In the genomic region with DNA sequence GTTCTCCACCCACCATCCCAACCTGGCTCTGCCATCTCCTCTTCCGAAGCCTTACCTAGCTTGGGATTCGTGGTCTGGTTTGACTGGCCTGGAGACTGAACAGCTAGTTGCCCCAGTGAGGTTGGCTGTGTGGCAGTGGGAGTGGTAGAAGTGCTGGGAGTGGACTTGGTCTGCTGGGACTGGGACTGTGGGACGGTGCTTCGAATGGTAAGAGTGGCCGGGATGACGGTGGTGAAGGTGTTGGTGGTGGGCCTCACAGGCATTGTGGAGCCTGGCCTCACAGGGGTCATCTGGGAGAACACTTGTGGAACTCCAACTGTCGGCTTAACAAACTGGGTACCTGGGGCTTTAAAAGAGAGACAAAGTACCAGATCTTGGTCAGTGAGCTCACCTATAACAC, we compare ENCODE assay signal across 18 cellular contexts. TPM values are rescaled to one million over a fixed set of nuclear protein-coding genes. Genes with fewer than 3 reads are reported as not detected.
DNase-seq lines count a peak whose midpoint lies in the region; ATAC-seq, FAIRE-seq and TF ChIP-seq lines count a peak whose summit lies in the region.
"Had no signal": no experiment of that assay in that cellular context is flagged by ENCODE, and none has a peak within 500 bp of the region (broad histone marks: within the 10 kb centered on the region; RNA-seq: fewer than 3 reads in every experiment).

No MANE protein-coding gene starts in this region.

- H3K4me1 Mint-ChIP-seq in CD8-positive, alpha-beta T cell (ENCODE audit: low read depth): peaks cover 5% of the 10 kb centered on the region
- peaks cover 4% of the 10 kb centered on the region for H3K4me1 Mint-ChIP-seq in memory B cell
- H3K4me1 Mint-ChIP-seq in stimulated activated effector memory CD8-positive, alpha-beta T cell treated with anti-CD3 and anti-CD28 coated beads, Interleukin-12 subunit alpha, Interleukin-12 subunit beta, amount 100 ng/mL, for 72 hours: peaks cover 8% of the 10 kb centered on the region
- no peaks in the 10 kb centered on the region for H3K4me1 Mint-ChIP-seq in activated CD4-positive, alpha-beta T cell treated with anti-CD3 and anti-CD28 coated beads, Interleukin-2, amount 10 ng/mL, durations not matched to agents 7 days and 5 days

- no peak for TF ChIP-seq RAD21 in GM12878 (IDR thresholded peaks at IDR 0.05; ENCODE audit: insufficient read depth, low read depth, low read length)

- no peaks in the 10 kb centered on the region for H3K9me3 ChIP-seq in CD8-positive, alpha-beta T cell (ENCODE audit: low read length)
- H3K9me3 ChIP-seq in GM12878 (replicated peaks; ENCODE audit: control insufficient read depth, insufficient read depth, low read length): no peaks in the 10 kb centered on the region
- H3K9me3 ChIP-seq: BE2C, Caco-2, HAP-1 had no signal

- no peak overlapping the region for H2AFZ ChIP-seq in GM12878 (ENCODE audit: control insufficient read depth, low read depth, low read length)
- H2AFZ ChIP-seq: GM23248 had no signal

- H3K9ac ChIP-seq in GM12878 (ENCODE audit: control insufficient read depth, insufficient read depth, low read length): no peak overlapping the region
- H3K9ac ChIP-seq: GM23248 had no signal

- in situ Hi-C loops in GM12878 (cut with MboI): no loop called here

- RAD21 ChIA-PET in GM12878 (lab: Charles Lee; ENCODE audit: unreplicated experiment): no interaction called here

- peaks cover 22% of the 10 kb centered on the region for H3K79me2 ChIP-seq in GM12878 (ENCODE audit: control insufficient read depth, insufficient read depth, low read length)

- H3K9me3 Mint-ChIP-seq in CD8-positive, alpha-beta T cell: no peaks in the 10 kb centered on the region
- no peaks in the 10 kb centered on the region for H3K9me3 Mint-ChIP-seq in memory B cell
- H3K9me3 Mint-ChIP-seq in stimulated activated effector memory CD8-positive, alpha-beta T cell treated with anti-CD3 and anti-CD28 coated beads, Interleukin-12 subunit alpha, Interleukin-12 subunit beta, amount 100 ng/mL, for 72 hours: no peaks in the 10 kb centered on the region
- no peaks in the 10 kb centered on the region for H3K9me3 Mint-ChIP-seq in activated CD4-positive, alpha-beta T cell treated with anti-CD3 and anti-CD28 coated beads, Interleukin-2, amount 10 ng/mL, durations not matched to agents 7 days and 5 days
- H3K9me3 Mint-ChIP-seq: CD4-positive, CD25-positive, alpha-beta regulatory T cell had no signal

- BruUV-seq in GM12878 (replicated peaks; lab: Mats Ljungman, UMichigan): no TSS peak

- TF ChIP-seq CTCF in CD8-positive, alpha-beta T cell (IDR thresholded peaks at IDR 0.05): no peak
- no peak for TF ChIP-seq CTCF in GM12878 (IDR thresholded peaks at IDR 0.05 in 2 of 3, conservative IDR thresholded peaks at IDR 0.05 in 1 of 3; ENCODE audit: control insufficient read depth in 2 of 3, extremely low read depth in 1 of 3, insufficient read depth in 1 of 3, low read depth in 3 of 3, low read length in 3 of 3)

- no peak overlapping the region for H3K27ac ChIP-seq in CD8-positive, alpha-beta T cell (ENCODE audit: low read depth, low read length)
- no peak overlapping the region for H3K27ac ChIP-seq in GM12878 (ENCODE audit: control insufficient read depth, insufficient read depth)
- H3K27ac ChIP-seq: GM23248 had no signal

- DNase-seq in CD8-positive, alpha-beta T cell: no peak
- no peak for DNase-seq in GM12878 (ENCODE audit: low read depth, low spot score)
- DNase-seq in memory B cell (ENCODE audit: low spot score in 2 of 2): no peak
- no peak for DNase-seq in stimulated activated effector memory CD8-positive, alpha-beta T cell treated with anti-CD3 and anti-CD28 coated beads, Interleukin-12 subunit alpha, Interleukin-12 subunit beta, amount 100 ng/mL, for 72 hours (ENCODE audit: low spot score in 2 of 2)
- no peak for DNase-seq in activated CD4-positive, alpha-beta T cell treated with anti-CD3 and anti-CD28 coated beads, Interleukin-2, amount 10 ng/mL, durations not matched to agents 7 days and 5 days
- DNase-seq in Kasumi-1 (lab: John Stamatoyannopoulos, UW): no peak
- DNase-seq: BE2C; C1 segment of cervical spinal cord; Caco-2; CD4-positive, CD25-positive, alpha-beta regulatory T cell; DMS79 treated with DMSO at 0.1 percent for 48 hours; GF-D8; GM23248 had no signal

- no peaks in the 10 kb centered on the region for H3K4me1 ChIP-seq in CD8-positive, alpha-beta T cell (ENCODE audit: insufficient read depth, low read length)
- no peaks in the 10 kb centered on the region for H3K4me1 ChIP-seq in GM12878 (ENCODE audit: control insufficient read depth, insufficient read depth, low read length)
- H3K4me1 ChIP-seq: BE2C, Caco-2, HAP-1 had no signal

- CTCF ChIA-PET in CD8-positive, alpha-beta T cell (lab: Charles Lee): interaction anchor here (1.1 to 1.4 kb wide), 2 partner anchors 21 to 127 kb away, joined by 3 to 5 read pairs; no protein-coding TSS in a partner anchor
- CTCF ChIA-PET in GM12878 (lab: Yijun Ruan, JAX): interaction anchor here (1.4 kb wide), 1 partner anchor 10 kb away, joined by 3 read pairs; no protein-coding TSS in a partner anchor
- CTCF ChIA-PET in activated CD4-positive, alpha-beta T cell treated with anti-CD3 and anti-CD28 coated beads, Interleukin-2, amount 10 ng/mL, durations not matched to agents 7 days and 5 days (lab: Charles Lee): no interaction called here

- ATAC-seq in CD8-positive, alpha-beta T cell: no peak
- ATAC-seq in GM12878: no peak
- ATAC-seq in memory B cell (ENCODE audit: low read depth): no peak
- no peak for ATAC-seq in stimulated activated effector memory CD8-positive, alpha-beta T cell treated with anti-CD3 and anti-CD28 coated beads, Interleukin-12 subunit alpha, Interleukin-12 subunit beta, amount 100 ng/mL, for 72 hours
- ATAC-seq in GM21381 (IDR thresholded peaks at IDR 0.05; ENCODE audit: unreplicated experiment): no peak

- 98% methylated on average over 7 of the region's 7 CpGs for WGBS in GM12878 (ENCODE audit: insufficient coverage, insufficient replicate concordance, low lambda C conversion rate, missing lambda C conversion rate)

- H3K27me3 Mint-ChIP-seq in CD8-positive, alpha-beta T cell (ENCODE audit: low read depth): no peaks in the 10 kb centered on the region
- no peaks in the 10 kb centered on the region for H3K27me3 Mint-ChIP-seq in memory B cell
- no peaks in the 10 kb centered on the region for H3K27me3 Mint-ChIP-seq in activated CD4-positive, alpha-beta T cell treated with anti-CD3 and anti-CD28 coated beads, Interleukin-2, amount 10 ng/mL, durations not matched to agents 7 days and 5 days
- H3K27me3 Mint-ChIP-seq: CD4-positive, CD25-positive, alpha-beta regulatory T cell had no signal

- H3K36me3 ChIP-seq in CD8-positive, alpha-beta T cell (ENCODE audit: insufficient read depth, low read length): peaks cover 47% of the 10 kb centered on the region
- peaks cover 14 to 31% of the 10 kb centered on the region in 2 experiments; a peak in 3 of 4 replicates for H3K36me3 ChIP-seq in GM12878 (ENCODE audit: control insufficient read depth in 2 of 2, insufficient read depth in 2 of 2, low read length in 1 of 2)

- no peak for TF ChIP-seq EP300 in GM12878 (IDR thresholded peaks at IDR 0.05; ENCODE audit: borderline replicate concordance in 1 of 2, control insufficient read depth in 1 of 2, low read depth in 2 of 2, low read length in 2 of 2)

- POLR2A ChIA-PET in CD8-positive, alpha-beta T cell (lab: Charles Lee): no interaction called here
- POLR2A ChIA-PET in GM12878 (lab: Charles Lee): interaction anchor here (0.6 kb wide), 1 partner anchor 192 kb away, joined by 3 read pairs; no protein-coding TSS in a partner anchor
- POLR2A ChIA-PET in activated CD4-positive, alpha-beta T cell treated with anti-CD3 and anti-CD28 coated beads, Interleukin-2, amount 10 ng/mL, durations not matched to agents 7 days and 5 days (lab: Charles Lee): no interaction called here

- TF ChIP-seq POLR2A in GM12878 (IDR thresholded peaks at IDR 0.05; ENCODE audit: low read depth, low read length): 0 out of 2 replicates have a peak, but pooled peaks have one; percentile 23

- H3K36me3 Mint-ChIP-seq in CD8-positive, alpha-beta T cell: peaks cover 72% of the 10 kb centered on the region
- H3K36me3 Mint-ChIP-seq in memory B cell: peaks cover 27% of the 10 kb centered on the region
- peaks cover 83% of the 10 kb centered on the region for H3K36me3 Mint-ChIP-seq in stimulated activated effector memory CD8-positive, alpha-beta T cell treated with anti-CD3 and anti-CD28 coated beads, Interleukin-12 subunit alpha, Interleukin-12 subunit beta, amount 100 ng/mL, for 72 hours
- peaks cover 51% of the 10 kb centered on the region for H3K36me3 Mint-ChIP-seq in activated CD4-positive, alpha-beta T cell treated with anti-CD3 and anti-CD28 coated beads, Interleukin-2, amount 10 ng/mL, durations not matched to agents 7 days and 5 days (ENCODE audit: low read depth)

- H3K4me2 ChIP-seq in GM12878 (ENCODE audit: control insufficient read depth, insufficient read depth): no peak overlapping the region

- SMC1A ChIA-PET in GM12878 (lab: Charles Lee; ENCODE audit: uncharacterized antibody, unreplicated experiment): interaction anchor here (0.8 to 1.7 kb wide), 2 partner anchors 16 to 26 kb away, joined by 3 to 5 read pairs; no protein-coding TSS in a partner anchor

- no peaks in the 10 kb centered on the region for H3K27me3 ChIP-seq in CD8-positive, alpha-beta T cell (ENCODE audit: insufficient read depth, low read length)
- no peaks in the 10 kb centered on the region for H3K27me3 ChIP-seq in GM12878 (replicated peaks in 1 of 2; ENCODE audit: control insufficient read depth in 2 of 2, insufficient read depth in 2 of 2, low read length in 1 of 2)
- H3K27me3 ChIP-seq: BE2C had no signal

- no peak for FAIRE-seq in GM12878 (lab: Jason Lieb, UNC)
- FAIRE-seq: D721Med, GM12891, GM19239 had no signal

- intact Hi-C loops in CD8-positive, alpha-beta T cell (cut with DNase I, micrococcal nuclease): no loop called here
- intact Hi-C loops in GM12878 (cut with micrococcal nuclease; ENCODE audit: unreplicated experiment): no loop called here

- no peaks in the 10 kb centered on the region for H4K20me1 ChIP-seq in GM12878 (ENCODE audit: control insufficient read depth, insufficient read depth)

- no peak overlapping the region for H3K4me3 Mint-ChIP-seq in CD8-positive, alpha-beta T cell
- no peak overlapping the region for H3K4me3 Mint-ChIP-seq in memory B cell
- no peak overlapping the region for H3K4me3 Mint-ChIP-seq in stimulated activated effector memory CD8-positive, alpha-beta T cell treated with anti-CD3 and anti-CD28 coated beads, Interleukin-12 subunit alpha, Interleukin-12 subunit beta, amount 100 ng/mL, for 72 hours
- no peak overlapping the region for H3K4me3 Mint-ChIP-seq in activated CD4-positive, alpha-beta T cell treated with anti-CD3 and anti-CD28 coated beads, Interleukin-2, amount 10 ng/mL, durations not matched to agents 7 days and 5 days
- H3K4me3 Mint-ChIP-seq: CD4-positive, CD25-positive, alpha-beta regulatory T cell had no signal

- peak overlapping the region; percentile 58 for H3K27ac Mint-ChIP-seq in CD8-positive, alpha-beta T cell
- H3K27ac Mint-ChIP-seq in memory B cell: peak overlapping the region; percentile 62
- peak overlapping the region; percentile 17 for H3K27ac Mint-ChIP-seq in stimulated activated effector memory CD8-positive, alpha-beta T cell treated with anti-CD3 and anti-CD28 coated beads, Interleukin-12 subunit alpha, Interleukin-12 subunit beta, amount 100 ng/mL, for 72 hours
- H3K27ac Mint-ChIP-seq in activated CD4-positive, alpha-beta T cell treated with anti-CD3 and anti-CD28 coated beads, Interleukin-2, amount 10 ng/mL, durations not matched to agents 7 days and 5 days: no peak overlapping the region

- no peak overlapping the region for H3K4me3 ChIP-seq in CD8-positive, alpha-beta T cell (ENCODE audit: low read depth, low read length)
- no peak overlapping the region for H3K4me3 ChIP-seq in GM12878
- H3K4me3 ChIP-seq: GM23248, HAP-1 had no signal

RNA-seq across cellular contexts. Expression of gene PSMB4, which starts 28.7 kb away (rescaled TPM):
- total RNA-seq in CD8-positive, alpha-beta T cell: 100 to 1,000 TPM; 272 to 278 TPM
- total RNA-seq in GM12878 (2013; cell fraction: nucleolus; rRNA removed): 58.5 and 65.0 TPM in 2 replicates
- total RNA-seq in GM12878 (2014; rRNA removed) (423 and 434 TPM in 2 replicates), GM12878 (2014; rRNA removed; fragmentation: Illumina TruSeq; extraction: Trizol) (316 and 317 TPM in 2 replicates), GM12878 (2021) (348 and 359 TPM in 2 replicates)
- 230 TPM for polyA plus RNA-seq in GM12878 (2011; ENCODE audit: low read depth)
- polyA plus RNA-seq in GM12878 (2011; rRNA removed) (278 and 418 TPM in 2 replicates), GM12878 (2014; fragmentation: Illumina TruSeq; extraction: Trizol) (285 and 429 TPM in 2 replicates), GM12878 (2014; fragmentation: Nextera tagmentation; extraction: Ambion mirVana) (100 to 1,000 TPM; 508 to 610 TPM), GM12878 (2014; rRNA removed) (538 and 552 TPM in 2 replicates), GM12878 (2016; fragmentation: Nextera tagmentation; extraction: Ambion mirVana) (100 to 1,000 TPM; 278 to 296 TPM)
- 665 and 683 TPM in 2 replicates for polyA plus RNA-seq in GM12878 (2011; cell fraction: cytosol; rRNA removed)
- polyA plus RNA-seq in GM12878 (2011; cell fraction: nucleus; rRNA removed): 525 and 562 TPM in 2 replicates
- 329 and 345 TPM in 2 replicates for polyA plus RNA-seq in GM12878 (2012)
- 283 and 422 TPM in 2 replicates for polyA minus RNA-seq in GM12878 (2011; rRNA and poly(A)+ RNA removed)
- 99.2 and 117 TPM in 2 replicates for polyA minus RNA-seq in GM12878 (2011; cell fraction: cytosol; rRNA and poly(A)+ RNA removed)
- polyA minus RNA-seq in GM12878 (2011; cell fraction: nucleus; rRNA and poly(A)+ RNA removed): 79.4 and 82.2 TPM in 2 replicates
- total RNA-seq in activated CD4-positive, alpha-beta T cell treated with anti-CD3 and anti-CD28 coated beads, Interleukin-2, amount 10 ng/mL, durations not matched to agents 7 days and 5 days: 100 to 1,000 TPM; 290 to 303 TPM

RNA-seq across cellular contexts. Expression of gene POGZ, which starts 31.2 kb away (rescaled TPM):
- 10 to 100 TPM; 85.4 to 88.0 TPM for total RNA-seq in CD8-positive, alpha-beta T cell
- 197 and 222 TPM in 2 replicates for total RNA-seq in GM12878 (2013; cell fraction: nucleolus; rRNA removed)
- total RNA-seq in GM12878 (2014; rRNA removed): 32.5 and 33.0 TPM in 2 replicates
- total RNA-seq in GM12878 (2014; rRNA removed; fragmentation: Illumina TruSeq; extraction: Trizol): 39.1 and 44.9 TPM in 2 replicates
- total RNA-seq in GM12878 (2021): 80.6 and 84.4 TPM in 2 replicates
- polyA plus RNA-seq in GM12878 (2011; ENCODE audit: low read depth): 25.3 TPM
- polyA plus RNA-seq in GM12878 (2011; rRNA removed): 41.2 and 62.2 TPM in 2 replicates
- 34.2 and 45.4 TPM in 2 replicates for polyA plus RNA-seq in GM12878 (2011; cell fraction: cytosol; rRNA removed)
- polyA plus RNA-seq in GM12878 (2011; cell fraction: nucleus; rRNA removed): 110 and 121 TPM in 2 replicates
- 34.9 and 39.5 TPM in 2 replicates for polyA plus RNA-seq in GM12878 (2012)
- 64.4 and 74.5 TPM in 2 replicates for polyA plus RNA-seq in GM12878 (2014; fragmentation: Illumina TruSeq; extraction: Trizol)
- polyA plus RNA-seq in GM12878 (2014; fragmentation: Nextera tagmentation; extraction: Ambion mirVana): 10 to 100 TPM; 11.3 to 26.9 TPM
- polyA plus RNA-seq in GM12878 (2014; rRNA removed): 46.8 and 47.4 TPM in 2 replicates
- 10 to 100 TPM; 13.3 to 19.6 TPM for polyA plus RNA-seq in GM12878 (2016; fragmentation: Nextera tagmentation; extraction: Ambion mirVana)
- 100 and 151 TPM in 2 replicates for polyA minus RNA-seq in GM12878 (2011; rRNA and poly(A)+ RNA removed)
- 21.8 and 33.8 TPM in 2 replicates for polyA minus RNA-seq in GM12878 (2011; cell fraction: cytosol; rRNA and poly(A)+ RNA removed)
- 56.3 and 104 TPM in 2 replicates for polyA minus RNA-seq in GM12878 (2011; cell fraction: nucleus; rRNA and poly(A)+ RNA removed)
- 10 to 100 TPM; 82.8 to 85.5 TPM for total RNA-seq in activated CD4-positive, alpha-beta T cell treated with anti-CD3 and anti-CD28 coated beads, Interleukin-2, amount 10 ng/mL, durations not matched to agents 7 days and 5 days

RNA-seq across cellular contexts. Expression of gene SELENBP1, which starts 55.6 kb away (rescaled TPM):
- total RNA-seq in CD8-positive, alpha-beta T cell: not detected
- total RNA-seq in GM12878 (2013; cell fraction: nucleolus; rRNA removed): not detected in 2 replicates
- total RNA-seq in GM12878 (2014; rRNA removed) (not detected in 2 replicates), GM12878 (2014; rRNA removed; fragmentation: Illumina TruSeq; extraction: Trizol) (not detected in 2 replicates), GM12878 (2021) (0.41 and 0.45 TPM in 2 replicates)
- polyA plus RNA-seq in GM12878 (2011; ENCODE audit: low read depth): not detected
- polyA plus RNA-seq in GM12878 (2011; rRNA removed) (not detected in 2 replicates), GM12878 (2014; fragmentation: Illumina TruSeq; extraction: Trizol) (not detected in 2 replicates), GM12878 (2014; fragmentation: Nextera tagmentation; extraction: Ambion mirVana) (not detected), GM12878 (2014; rRNA removed) (not detected in 2 replicates), GM12878 (2016; fragmentation: Nextera tagmentation; extraction: Ambion mirVana) (not detected)
- polyA plus RNA-seq in GM12878 (2011; cell fraction: cytosol; rRNA removed): not detected in 2 replicates
- polyA plus RNA-seq in GM12878 (2011; cell fraction: nucleus; rRNA removed): 0.13 and 0.20 TPM in 2 replicates
- polyA plus RNA-seq in GM12878 (2012): not detected in 2 replicates
- polyA minus RNA-seq in GM12878 (2011; rRNA and poly(A)+ RNA removed): not detected in 2 replicates
- polyA minus RNA-seq in GM12878 (2011; cell fraction: cytosol; rRNA and poly(A)+ RNA removed): 1.7 TPM in 1 of 2 replicates, not detected in the other
- not detected in 2 replicates for polyA minus RNA-seq in GM12878 (2011; cell fraction: nucleus; rRNA and poly(A)+ RNA removed)
- total RNA-seq in activated CD4-positive, alpha-beta T cell treated with anti-CD3 and anti-CD28 coated beads, Interleukin-2, amount 10 ng/mL, durations not matched to agents 7 days and 5 days: not detected
- total RNA-seq: CD4-positive, CD25-positive, alpha-beta regulatory T cell had no signal
- polyA plus RNA-seq: CD4-positive, CD25-positive, alpha-beta regulatory T cell had no signal
